Comparison of ENCODE assay signal across 6 cellular contexts in genomic region chr6:72844614-72845013, GRCh38.
"Had no signal": no experiment of that assay in that cellular context is flagged by ENCODE, and none has a peak within 500 bp of the region (broad histone marks: within the 10 kb centered on the region; RNA-seq: fewer than 3 reads in every experiment).

No MANE protein-coding gene starts in this region.

- DNase-seq: GM23248, GOT3, H7, H9, HCEC 1CT, HFFc6 had no signal
